ENCODE assay signal across 12 cellular contexts in genomic region chr15:51366911-51367310, GRCh38. TPM values are rescaled to one million over a fixed set of nuclear protein-coding genes. Genes with fewer than 3 reads are reported as not detected.
A peak's percentile ranks its signal among the peaks of the same experiment; 100 is the strongest.
DNase-seq lines count a peak whose midpoint lies in the region; ATAC-seq and TF ChIP-seq lines count a peak whose summit lies in the region.
"Had no signal": no experiment of that assay in that cellular context is flagged by ENCODE, and none has a peak within 500 bp of the region (broad histone marks: within the 10 kb centered on the region; RNA-seq: fewer than 3 reads in every experiment).

No MANE protein-coding gene starts in this region.

- TF ChIP-seq CTCF in WERI-Rb-1 (IDR thresholded peaks at IDR 0.05; ENCODE audit: low read depth, low read length) (no peak), heart right ventricle (IDR thresholded peaks at IDR 0.05) (peak in 1 of 9 donors; percentile 33), upper lobe of right lung (IDR thresholded peaks at IDR 0.05) (no peak)

- peak overlapping the region; percentile 55 for H3K27ac ChIP-seq in WERI-Rb-1
- no peak overlapping the region for H3K27ac ChIP-seq in heart right ventricle
- H3K27ac ChIP-seq in upper lobe of right lung: no peak overlapping the region
- H3K27ac ChIP-seq: sigmoid colon had no signal

- H3K27me3 ChIP-seq in WERI-Rb-1 (ENCODE audit: insufficient read depth, low read depth, severe bottlenecking) (no peaks in the 10 kb centered on the region), heart right ventricle (no peaks in the 10 kb centered on the region), upper lobe of right lung (no peaks in the 10 kb centered on the region)
- H3K27me3 ChIP-seq: sigmoid colon had no signal

- DNase-seq in NCI-H2107 (lab: John Stamatoyannopoulos, UW): peak; percentile 9
- no peak for DNase-seq in NCI-H2107 treated with DMSO at 0.1 percent for 48 hours (lab: John Stamatoyannopoulos, UW; ENCODE audit: unreplicated experiment)
- DNase-seq in WERI-Rb-1: peak; percentile 53
- peak in 1 of 2 donors; percentile 19 for DNase-seq in heart right ventricle
- no peak for DNase-seq in upper lobe of right lung
- no peak for DNase-seq in NK-92 treated with Interleukin-12 subunit alpha and Interleukin-12 subunit beta, amount 100 ng/mL, for 24 hours (lab: John Stamatoyannopoulos, UW)
- DNase-seq in germinal center (ENCODE audit: low spot score): no peak
- DNase-seq: NCI-H510A treated with DMSO at 0.1 percent for 48 hours, sigmoid colon had no signal

- WGBS in heart right ventricle, 2 donors: 63 to 64% methylated on average over 3 of the region's 3 CpGs

- H3K4me1 ChIP-seq in heart right ventricle (peaks cover 0 to 23% (median 6%) of the 10 kb centered on the region in 9 donors), upper lobe of right lung (peaks cover 25% of the 10 kb centered on the region)

- no peaks in the 10 kb centered on the region for H3K36me3 ChIP-seq in WERI-Rb-1
- no peaks in the 10 kb centered on the region for H3K36me3 ChIP-seq in heart right ventricle
- H3K36me3 ChIP-seq in upper lobe of right lung: no peaks in the 10 kb centered on the region
- H3K36me3 ChIP-seq: sigmoid colon had no signal

- H3K9me3 ChIP-seq in WERI-Rb-1 (ENCODE audit: severe bottlenecking) (no peaks in the 10 kb centered on the region), heart right ventricle (no peaks in the 10 kb centered on the region), upper lobe of right lung (no peaks in the 10 kb centered on the region)
- H3K9me3 ChIP-seq: sigmoid colon had no signal

- H3K4me3 ChIP-seq in WERI-Rb-1 (ENCODE audit: low read depth, low read length) (no peak overlapping the region), heart right ventricle (no peak overlapping the region), upper lobe of right lung (no peak overlapping the region)
- H3K4me3 ChIP-seq: sigmoid colon had no signal

- ATAC-seq in heart right ventricle (peak in 5 of 8 donors; percentile 46 to 71 (median 56)), upper lobe of right lung (peak; percentile 81), HG03039 (IDR thresholded peaks at IDR 0.05; ENCODE audit: unreplicated experiment) (no peak)

- intact Hi-C loops in heart right ventricle (cut with DNase I): loop anchor here in 1 of 10 donors (10.0 kb wide), 1 partner anchor 52 kb away; no protein-coding TSS in a partner anchor
- intact Hi-C loops in upper lobe of right lung (cut with DNase I): no loop called here

RNA-seq across cellular contexts. Expression of gene GLDN, which starts 25.5 kb away (rescaled TPM):
- total RNA-seq in heart right ventricle (10 to 100 TPM in 6 of 10 donors, 1 to 10 TPM in 4; 8.5 to 19.8 (median 12.4) TPM), upper lobe of right lung (21.8 TPM)
- 1 to 10 TPM in 1 of 2 donors, under 1 TPM in 1; 0.65 to 5.3 TPM for polyA plus RNA-seq in heart right ventricle
- total RNA-seq: activated CD8-positive, alpha-beta memory T cell treated with anti-CD3 and anti-CD28 coated beads for 36 hours had no signal

RNA-seq across cellular contexts. Expression of gene CYP19A1, which starts 28.5 kb away (rescaled TPM):
- total RNA-seq in heart right ventricle: 1 to 10 TPM in 3 of 10 donors, under 1 TPM in 4, not detected in 3; 0.26 to 1.9 (median 0.58) TPM
- under 1 TPM; 0.68 to 0.95 TPM for polyA plus RNA-seq in heart right ventricle
- total RNA-seq in upper lobe of right lung: 0.58 TPM
- total RNA-seq: activated CD8-positive, alpha-beta memory T cell treated with anti-CD3 and anti-CD28 coated beads for 36 hours; mesothelial cell of epicardium had no signal

Comparison
In these comparisons a context has a peak if more than half of its experiments do, and no peak if none do; other contexts are left out.
1. DNase-seq: peak in NCI-H2107 (single experiment) and WERI-Rb-1 (single experiment); none in NCI-H2107 treated with DMSO at 0.1 percent for 48 hours (single experiment), upper lobe of right lung (single experiment), NK-92 treated with Interleukin-12 subunit alpha and Interleukin-12 subunit beta, amount 100 ng/mL, for 24 hours (single experiment) and germinal center (single experiment).